ENCODE assay signal across 1 cellular context in the genomic region with DNA sequence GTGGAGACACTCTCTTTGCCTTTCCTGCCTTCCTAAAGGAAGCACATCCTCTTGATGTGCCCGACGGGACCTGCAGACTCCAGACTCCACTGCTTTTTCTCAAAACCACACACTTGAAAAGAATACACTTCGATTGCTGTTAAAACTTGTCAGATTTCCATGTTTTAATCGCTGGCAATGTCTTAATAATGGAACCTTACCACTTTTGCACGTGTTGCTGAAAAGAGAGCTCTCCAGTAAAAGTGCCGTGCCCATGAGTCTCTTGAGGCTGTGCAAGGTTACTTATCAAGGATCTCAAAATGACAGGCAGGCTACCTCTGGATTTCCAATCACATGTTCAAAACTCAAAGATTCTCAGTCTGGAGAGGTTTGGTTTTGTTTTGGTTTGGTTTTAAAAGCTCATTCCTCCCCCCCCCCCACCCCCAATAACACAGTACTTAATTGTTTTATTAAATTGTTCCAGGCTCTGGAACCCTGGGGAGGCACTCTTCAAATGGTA.
TF ChIP-seq lines count a peak whose summit lies in the region.

No MANE protein-coding gene starts in this region.

TF ChIP-seq in IMR-90, 13 proteins besides CTCF, POLR2A, EP300 and RAD21 (continued from another document):
- TF ChIP-seq, protein P1, sequence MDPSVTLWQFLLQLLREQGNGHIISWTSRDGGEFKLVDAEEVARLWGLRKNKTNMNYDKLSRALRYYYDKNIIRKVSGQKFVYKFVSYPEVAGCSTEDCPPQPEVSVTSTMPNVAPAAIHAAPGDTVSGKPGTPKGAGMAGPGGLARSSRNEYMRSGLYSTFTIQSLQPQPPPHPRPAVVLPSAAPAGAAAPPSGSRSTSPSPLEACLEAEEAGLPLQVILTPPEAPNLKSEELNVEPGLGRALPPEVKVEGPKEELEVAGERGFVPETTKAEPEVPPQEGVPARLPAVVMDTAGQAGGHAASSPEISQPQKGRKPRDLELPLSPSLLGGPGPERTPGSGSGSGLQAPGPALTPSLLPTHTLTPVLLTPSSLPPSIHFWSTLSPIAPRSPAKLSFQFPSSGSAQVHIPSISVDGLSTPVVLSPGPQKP (IDR thresholded peaks at IDR 0.05; ENCODE audit: borderline replicate concordance, low read depth, low read length) = no peak
- TF ChIP-seq CEBPB (IDR thresholded peaks at IDR 0.05; ENCODE audit: low read depth, low read length) (no peak), RCOR1 (IDR thresholded peaks at IDR 0.05; ENCODE audit: insufficient replicate concordance, low read length) (no peak)
